In genomic region chr3:62567097-62568021, GRCh38 we compare ENCODE assay signal across 9 cellular contexts.
DNase-seq lines count a peak whose midpoint lies in the region; ATAC-seq and TF ChIP-seq lines count a peak whose summit lies in the region.
"Had no signal": no experiment of that assay in that cellular context is flagged by ENCODE, and none has a peak within 500 bp of the region (broad histone marks: within the 10 kb centered on the region; RNA-seq: fewer than 3 reads in every experiment).

No MANE protein-coding gene starts in this region.

- 40 to 54% (median 46%) methylated on average over 11 of the region's 11 CpGs for WGBS in adrenal gland, 4 donors
- WGBS in heart left ventricle, 4 donors: 42 to 54% (median 47%) methylated on average over 11 of the region's 11 CpGs

- H3K4me3 ChIP-seq in adrenal gland: no peak overlapping the region
- no peak overlapping the region for H3K4me3 ChIP-seq in heart left ventricle

- H3K36me3 ChIP-seq in adrenal gland (replicated peaks in 1 of 2) (no peaks in the 10 kb centered on the region), heart left ventricle (no peaks in the 10 kb centered on the region)

- no peaks in the 10 kb centered on the region for H3K27me3 ChIP-seq in adrenal gland
- no peaks in the 10 kb centered on the region for H3K27me3 ChIP-seq in heart left ventricle

- H3K9me3 Mint-ChIP-seq in activated T-cell treated with anti-CD3 and anti-CD28 coated beads, Interleukin-2, amount 50 U/mL, for 72 hours: peaks cover 0 to 3% of the 10 kb centered on the region in 2 donors
- H3K9me3 Mint-ChIP-seq in activated naive CD4-positive, alpha-beta T cell treated with anti-CD3 and anti-CD28 coated beads for 36 hours: no peaks in the 10 kb centered on the region

- H3K27ac ChIP-seq in adrenal gland: no peak overlapping the region
- peak overlapping the region in 1 of 12 donors; percentile 13 for H3K27ac ChIP-seq in heart left ventricle

- H3K9me3 ChIP-seq in adrenal gland (replicated peaks in 1 of 3) (no peaks in the 10 kb centered on the region), heart left ventricle (no peaks in the 10 kb centered on the region)

- TF ChIP-seq CTCF in adrenal gland (IDR thresholded peaks at IDR 0.05): no peak
- no peak for TF ChIP-seq CTCF in heart left ventricle (IDR thresholded peaks at IDR 0.05)

- TF ChIP-seq POLR2A in adrenal gland (IDR thresholded peaks at IDR 0.05) (no peak), heart left ventricle (IDR thresholded peaks at IDR 0.05) (no peak)

- intact Hi-C loops in adrenal gland (cut with DNase I): loop anchor here in 1 of 2 donors (10.0 kb wide), 1 partner anchor 233 kb away; no protein-coding TSS in a partner anchor
- intact Hi-C loops in heart left ventricle (cut with DNase I): no loop called here
- intact Hi-C loops in sciatic nerve (cut with DNase I): no loop called here
- intact Hi-C loops in activated naive CD4-positive, alpha-beta T cell treated with anti-CD3 and anti-CD28 coated beads for 36 hours (cut with micrococcal nuclease): no loop called here

- H3K36me3 Mint-ChIP-seq in activated T-cell treated with anti-CD3 and anti-CD28 coated beads, Interleukin-2, amount 50 U/mL, for 72 hours (ENCODE audit: insufficient read depth in 2 of 2): no peaks in the 10 kb centered on the region
- H3K36me3 Mint-ChIP-seq in activated naive CD4-positive, alpha-beta T cell treated with anti-CD3 and anti-CD28 coated beads for 36 hours (ENCODE audit: low read depth): no peaks in the 10 kb centered on the region

- H3K4me1 Mint-ChIP-seq in activated T-cell treated with anti-CD3 and anti-CD28 coated beads, Interleukin-2, amount 50 U/mL, for 72 hours (ENCODE audit: low read depth): no peaks in the 10 kb centered on the region
- H3K4me1 Mint-ChIP-seq in activated naive CD4-positive, alpha-beta T cell treated with anti-CD3 and anti-CD28 coated beads for 36 hours (ENCODE audit: low read depth): no peaks in the 10 kb centered on the region

- ATAC-seq in heart left ventricle (peak; percentile 65 to 88 (median 86)), sciatic nerve (peak; percentile 81)
- ATAC-seq in activated T-cell treated with anti-CD3 and anti-CD28 coated beads, Interleukin-2, amount 50 U/mL, for 72 hours (replicated peaks in 1 of 2): no peak

- no peaks in the 10 kb centered on the region for H3K27me3 Mint-ChIP-seq in activated T-cell treated with anti-CD3 and anti-CD28 coated beads, Interleukin-2, amount 50 U/mL, for 72 hours (ENCODE audit: low read depth)
- peaks cover 9% of the 10 kb centered on the region for H3K27me3 Mint-ChIP-seq in activated naive CD4-positive, alpha-beta T cell treated with anti-CD3 and anti-CD28 coated beads for 36 hours (ENCODE audit: low read depth)

- H3K4me3 Mint-ChIP-seq in activated T-cell treated with anti-CD3 and anti-CD28 coated beads, Interleukin-2, amount 50 U/mL, for 72 hours: no peak overlapping the region
- no peak overlapping the region for H3K4me3 Mint-ChIP-seq in activated naive CD4-positive, alpha-beta T cell treated with anti-CD3 and anti-CD28 coated beads for 36 hours

- no peaks in the 10 kb centered on the region for H3K4me1 ChIP-seq in adrenal gland (replicated peaks in 1 of 2)
- peaks cover 0 to 14% (median 0%) of the 10 kb centered on the region in 12 donors for H3K4me1 ChIP-seq in heart left ventricle

- DNase-seq in ELR (ENCODE audit: low read depth) (peak; percentile 77), adrenal gland (peak; percentile 27 to 76 (median 72)), heart left ventricle (peak in 3 of 5 donors; percentile 13 to 34 (median 30)), sciatic nerve (ENCODE audit: low spot score) (no peak), ureter (ENCODE audit: low spot score) (no peak), HK-2 (ENCODE audit: unreplicated experiment) (no peak)
- DNase-seq in activated T-cell treated with anti-CD3 and anti-CD28 coated beads, Interleukin-2, amount 50 U/mL, for 72 hours: no peak
- DNase-seq in activated naive CD4-positive, alpha-beta T cell treated with anti-CD3 and anti-CD28 coated beads for 36 hours: no peak
- DNase-seq: retina had no signal

- no peak overlapping the region for H3K27ac Mint-ChIP-seq in activated T-cell treated with anti-CD3 and anti-CD28 coated beads, Interleukin-2, amount 50 U/mL, for 72 hours
- H3K27ac Mint-ChIP-seq in activated naive CD4-positive, alpha-beta T cell treated with anti-CD3 and anti-CD28 coated beads for 36 hours: no peak overlapping the region

- CTCF ChIA-PET in activated naive CD4-positive, alpha-beta T cell treated with anti-CD3 and anti-CD28 coated beads for 36 hours (lab: Charles Lee): no interaction called here

Comparison
In these comparisons a context has a peak if more than half of its experiments do, and no peak if none do; other contexts are left out.
1. DNase-seq: peak in ELR (single experiment), adrenal gland (7 of 7) and heart left ventricle (3 of 5); none in sciatic nerve (single experiment), activated T-cell treated with anti-CD3 and anti-CD28 coated beads, Interleukin-2, amount 50 U/mL, for 72 hours (0 of 2), ureter (single experiment), HK-2 (single experiment) and activated naive CD4-positive, alpha-beta T cell treated with anti-CD3 and anti-CD28 coated beads for 36 hours (single experiment).
2. ATAC-seq: peak in heart left ventricle (4 of 4) and sciatic nerve (single experiment); none in activated T-cell treated with anti-CD3 and anti-CD28 coated beads, Interleukin-2, amount 50 U/mL, for 72 hours (0 of 2).